Comparison of ENCODE assay signal across 8 cellular contexts in genomic region chr9:87324613-87325194, GRCh38.
DNase-seq lines count a peak whose midpoint lies in the region; ATAC-seq, FAIRE-seq and TF ChIP-seq lines count a peak whose summit lies in the region.

No MANE protein-coding gene starts in this region.

- CTCF ChIA-PET in GM10248 (lab: Yijun Ruan, JAX) (interaction anchor here (0.6 to 3.2 kb wide), 28 partner anchors 9 to 1505 kb away, joined by 3 to 31 read pairs (median 4); no protein-coding TSS in a partner anchor), SK-N-SH (lab: Yijun Ruan, JAX) (interaction anchor here (0.6 to 8.2 kb wide), 57 partner anchors 8 to 915 kb away, joined by 3 to 112 read pairs (median 4); partner anchors contain the start of gene GAS1)

- WGBS in SK-N-SH (ENCODE audit: low lambda C conversion rate) = 2% methylated on average over 5 of the region's 5 CpGs

- no peaks in the 10 kb centered on the region for H3K9me2 ChIP-seq in SK-N-SH

- H3K27ac Mint-ChIP-seq in osteocyte (ENCODE audit: unreplicated experiment) = peak overlapping the region; percentile 57

- no peaks in the 10 kb centered on the region for H3K27me3 Mint-ChIP-seq in osteocyte (ENCODE audit: unreplicated experiment)

- TF ChIP-seq EP300 in SK-N-SH (IDR thresholded peaks at IDR 0.05; ENCODE audit: borderline replicate concordance in 1 of 2, low read depth in 1 of 2, low read length in 1 of 2) = no peak

- no peak overlapping the region for H2AFZ ChIP-seq in SK-N-SH (ENCODE audit: low read depth)

- DNase-seq in GM10248 (ENCODE audit: extremely low spot score) (peak; percentile 67), Kasumi-1 (lab: John Stamatoyannopoulos, UW) (peak; percentile 62 to 73), SK-N-SH (peak; percentile 64), fibroblast of mammary gland (ENCODE audit: low read depth) (peak; percentile 78), osteocyte (ENCODE audit: extremely low spot score, unreplicated experiment) (no peak)

- POLR2A ChIA-PET in GM10248 (lab: Yijun Ruan, JAX) (no interaction called here), SK-N-SH (lab: Yijun Ruan, JAX) (no interaction called here)

- ATAC-seq in GM18520 (IDR thresholded peaks at IDR 0.05; ENCODE audit: unreplicated experiment) (no peak), HG03025 (IDR thresholded peaks at IDR 0.05; ENCODE audit: low FRiP score, unreplicated experiment) (no peak)

- no peaks in the 10 kb centered on the region for H3K27me3 ChIP-seq in SK-N-SH (ENCODE audit: insufficient read depth)

- H3K4me1 ChIP-seq in SK-N-SH (ENCODE audit: control insufficient read depth in 1 of 2, insufficient read depth in 2 of 2, low read depth in 1 of 2, low read length in 1 of 2) = peaks cover 2 to 8% of the 10 kb centered on the region in 2 experiments; a peak in 3 of 4 replicates

- peaks cover 2% of the 10 kb centered on the region for H3K9me3 Mint-ChIP-seq in osteocyte (ENCODE audit: unreplicated experiment)

- no peak overlapping the region for H3K9ac ChIP-seq in SK-N-SH

- TF ChIP-seq CTCF in GM10248 (IDR thresholded peaks at IDR 0.05; ENCODE audit: control extremely low read depth, extremely low read depth, low read depth, missing control alignments) = peak; percentile 74
- peak; percentile 84 for TF ChIP-seq CTCF in SK-N-SH (IDR thresholded peaks at IDR 0.05)
- peak; percentile 73 for TF ChIP-seq CTCF in fibroblast of mammary gland (conservative IDR thresholded peaks at IDR 0.05; ENCODE audit: control insufficient read depth, insufficient read depth, low read depth, low read length)
- TF ChIP-seq CTCF in osteocyte (IDR thresholded peaks at IDR 0.05) = peak; percentile 80

- H3K4me3 ChIP-seq in SK-N-SH (ENCODE audit: low read depth in 2 of 2, low read length in 1 of 2) (no peak overlapping the region), fibroblast of mammary gland (ENCODE audit: control insufficient read depth, low read depth, low read length) (no peak overlapping the region)

- no peak overlapping the region for H3K27ac ChIP-seq in SK-N-SH (ENCODE audit: low read depth in 2 of 2, low read length in 1 of 2)

- H4K20me1 ChIP-seq in SK-N-SH (ENCODE audit: insufficient read depth) = no peaks in the 10 kb centered on the region

- H3K36me3 Mint-ChIP-seq in osteocyte (ENCODE audit: unreplicated experiment) = peaks cover 2% of the 10 kb centered on the region

- no peak overlapping the region for H3K4me3 Mint-ChIP-seq in osteocyte (ENCODE audit: unreplicated experiment)

- peak; percentile 100 for TF ChIP-seq RAD21 in SK-N-SH (IDR thresholded peaks at IDR 0.05; ENCODE audit: low read length)

- H3K36me3 ChIP-seq in SK-N-SH (replicated peaks in 1 of 2; ENCODE audit: control insufficient read depth in 1 of 2, insufficient read depth in 2 of 2, low read length in 1 of 2) = no peaks in the 10 kb centered on the region

- H3K9me3 ChIP-seq in SK-N-SH = no peaks in the 10 kb centered on the region

- peak; percentile 93 for FAIRE-seq in A204.1 (lab: Jason Lieb, UNC)

- H3K79me2 ChIP-seq in SK-N-SH (ENCODE audit: insufficient read depth) = no peaks in the 10 kb centered on the region

- H3K4me1 Mint-ChIP-seq in osteocyte (ENCODE audit: unreplicated experiment) = peaks cover 61% of the 10 kb centered on the region

- H3F3A ChIP-seq in SK-N-SH (replicated peaks; ENCODE audit: insufficient read depth) = no peaks in the 10 kb centered on the region

- no peak overlapping the region for H3K4me2 ChIP-seq in SK-N-SH

TF ChIP-seq in SK-N-SH, 30 proteins besides CTCF, POLR2A, EP300 and RAD21:
- TF ChIP-seq NRF1 (IDR thresholded peaks at IDR 0.05; ENCODE audit: low read depth, low read length) (0 out of 2 replicates have a peak, but pooled peaks have one; percentile 12), RXRA (IDR thresholded peaks at IDR 0.05; ENCODE audit: borderline replicate concordance, low read depth) (peak; percentile 18; the same call in 1 of the 2 replicates), NFIC (IDR thresholded peaks at IDR 0.05; ENCODE audit: borderline replicate concordance) (no peak), SMC3 (IDR thresholded peaks at IDR 0.05; ENCODE audit: low read depth, low read length) (peak; percentile 97), YY1 (IDR thresholded peaks at IDR 0.05; ENCODE audit: low read depth) (no peak)
